8 cellular contexts compared by ENCODE assay signal in the genomic region with DNA sequence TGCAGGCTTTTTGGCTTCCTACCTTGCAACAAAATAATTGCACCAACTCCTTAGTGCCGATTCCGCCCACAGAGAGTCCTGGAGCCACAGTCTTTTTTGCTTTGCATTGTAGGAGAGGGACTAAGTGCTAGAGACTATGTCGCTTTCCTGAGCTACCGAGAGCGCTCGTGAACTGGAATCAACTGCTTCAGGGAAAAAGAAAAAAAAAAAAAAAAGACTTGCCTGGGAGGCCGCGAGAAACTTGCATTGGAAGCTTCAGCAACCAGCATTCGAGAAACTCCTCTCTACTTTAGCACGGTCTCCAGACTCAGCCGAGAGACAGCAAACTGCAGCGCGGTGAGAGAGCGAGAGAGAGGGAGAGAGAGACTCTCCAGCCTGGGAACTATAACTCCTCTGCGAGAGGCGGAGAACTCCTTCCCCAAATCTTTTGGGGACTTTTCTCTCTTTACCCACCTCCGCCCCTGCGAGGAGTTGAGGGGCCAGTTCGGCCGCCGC. TPM values are rescaled to one million over a fixed set of nuclear protein-coding genes. Genes with fewer than 3 reads are reported as not detected.
DNase-seq lines count a peak whose midpoint lies in the region; ATAC-seq and TF ChIP-seq lines count a peak whose summit lies in the region.

No MANE protein-coding gene starts in this region.

- no peak overlapping the region for H3K4me3 Mint-ChIP-seq in CD4-positive, alpha-beta memory T cell

- H3K4me3 ChIP-seq in CD4-positive, alpha-beta memory T cell (ENCODE audit: low read length in 2 of 2) = peak overlapping the region; percentile 51 to 57
- H3K4me3 ChIP-seq in fibroblast of mammary gland (ENCODE audit: control insufficient read depth, low read depth, low read length) (peak overlapping the region; percentile 68), neuron (ENCODE audit: low read length) (peak overlapping the region; percentile 93)

- H3K9me3 ChIP-seq in CD4-positive, alpha-beta memory T cell (ENCODE audit: control insufficient read depth in 1 of 2, low read length in 2 of 2) = no peaks in the 10 kb centered on the region
- no peaks in the 10 kb centered on the region for H3K9me3 ChIP-seq in neuron (ENCODE audit: low read length)

- peaks cover 15 to 28% (median 19%) of the 10 kb centered on the region in 4 donors for H3K4me1 Mint-ChIP-seq in CD4-positive, alpha-beta memory T cell

- H3K36me3 ChIP-seq in CD4-positive, alpha-beta memory T cell (ENCODE audit: insufficient read depth, low read length) = no peaks in the 10 kb centered on the region
- H3K36me3 ChIP-seq in neuron (ENCODE audit: insufficient read depth, low read length) = peaks cover 30% of the 10 kb centered on the region

- peaks cover 36% of the 10 kb centered on the region for H3K4me1 ChIP-seq in CD4-positive, alpha-beta memory T cell (ENCODE audit: insufficient read depth, low read length)
- peaks cover 23% of the 10 kb centered on the region for H3K4me1 ChIP-seq in neuron (ENCODE audit: insufficient read depth, low read length)

- CTCF ChIA-PET in CD4-positive, alpha-beta memory T cell (lab: Charles Lee; ENCODE audit: partially characterized antibody) = interaction anchor here (1.2 to 7.8 kb wide), 4 partner anchors 8 to 1053 kb away, joined by 3 to 124 read pairs (median 3); no protein-coding TSS in a partner anchor

- H3K9me3 Mint-ChIP-seq in CD4-positive, alpha-beta memory T cell = peaks cover 0 to 5% (median 0%) of the 10 kb centered on the region in 8 donors

- POLR2A ChIA-PET in CD4-positive, alpha-beta memory T cell (lab: Charles Lee; ENCODE audit: partially characterized antibody) = no interaction called here

- TF ChIP-seq CTCF in VCaP (conservative IDR thresholded peaks at IDR 0.05) (no peak), fibroblast of mammary gland (conservative IDR thresholded peaks at IDR 0.05; ENCODE audit: control insufficient read depth, insufficient read depth, low read depth, low read length) (no peak)

- peak; percentile 10 for ATAC-seq in GM19328 (IDR thresholded peaks at IDR 0.05; ENCODE audit: unreplicated experiment)
- ATAC-seq in HG03439 (IDR thresholded peaks at IDR 0.05; ENCODE audit: unreplicated experiment) = peak; percentile 2

- H3K27me3 Mint-ChIP-seq in CD4-positive, alpha-beta memory T cell = peaks cover 32 to 40% of the 10 kb centered on the region in 2 donors

- H2AFZ ChIP-seq in neuron (ENCODE audit: low read depth, low read length) = no peak overlapping the region

- DNase-seq in CD4-positive, alpha-beta memory T cell = peak in 2 of 5 donors; percentile 9 to 10
- DNase-seq in fibroblast of mammary gland (ENCODE audit: low read depth) = peak; percentile 67
- DNase-seq in OCI-M1 (lab: John Stamatoyannopoulos, UW) = no peak
- no peak for DNase-seq in T-helper 9 cell

- H3K36me3 Mint-ChIP-seq in CD4-positive, alpha-beta memory T cell = peaks cover 0 to 2% of the 10 kb centered on the region in 2 donors

- no peak overlapping the region for H3K27ac Mint-ChIP-seq in CD4-positive, alpha-beta memory T cell

- no peak overlapping the region for H3K27ac ChIP-seq in CD4-positive, alpha-beta memory T cell (ENCODE audit: low read depth, low read length)
- peak overlapping the region; percentile 98 for H3K27ac ChIP-seq in VCaP

- peaks cover 43% of the 10 kb centered on the region for H3K27me3 ChIP-seq in CD4-positive, alpha-beta memory T cell (ENCODE audit: insufficient read depth, low read length)
- H3K27me3 ChIP-seq in neuron (ENCODE audit: insufficient read depth, low read length) = no peaks in the 10 kb centered on the region

- intact Hi-C loops in CD4-positive, alpha-beta memory T cell (cut with micrococcal nuclease) = loop anchor here (10.0 kb wide), 1 partner anchor 1189 kb away; the partner anchor contains the start of gene E2F3

RNA-seq across cellular contexts. Expression of gene SOX4, which starts 0.4 kb away (rescaled TPM):
- under 1 TPM; 0.12 to 0.14 TPM for total RNA-seq in CD4-positive, alpha-beta memory T cell
- polyA plus RNA-seq in CD4-positive, alpha-beta memory T cell = under 1 TPM; 0.11 to 0.13 TPM
